Comparison of ENCODE assay signal across 10 cellular contexts in genomic region chr10:127715782-127716378, GRCh38.
DNase-seq lines count a peak whose midpoint lies in the region; ATAC-seq and TF ChIP-seq lines count a peak whose summit lies in the region.
"Had no signal": no experiment of that assay in that cellular context is flagged by ENCODE, and none has a peak within 500 bp of the region (broad histone marks: within the 10 kb centered on the region; RNA-seq: fewer than 3 reads in every experiment).

No MANE protein-coding gene starts in this region.

- H3K27ac ChIP-seq in 22Rv1 (no peak overlapping the region), RWPE2 (ENCODE audit: poor library complexity, severe bottlenecking) (no peak overlapping the region)
- H3K27ac ChIP-seq: upper lobe of left lung had no signal

- no peaks in the 10 kb centered on the region for H3K9me3 ChIP-seq in RWPE2 (ENCODE audit: severe bottlenecking)
- H3K9me3 ChIP-seq: upper lobe of left lung had no signal

- H3K27me3 ChIP-seq in RWPE2 (ENCODE audit: insufficient read depth, poor library complexity, severe bottlenecking), result no peaks in the 10 kb centered on the region
- H3K27me3 ChIP-seq: upper lobe of left lung had no signal

- no peaks in the 10 kb centered on the region for H3K36me3 ChIP-seq in RWPE2 (ENCODE audit: low read depth)
- H3K36me3 ChIP-seq: upper lobe of left lung had no signal

- DNase-seq in GM10266 (ENCODE audit: extremely low spot score) (no peak), RWPE2 (ENCODE audit: low spot score) (no peak), inferior parietal cortex (ENCODE audit: extremely low spot score) (peak; percentile 75), glomerular visceral epithelial cell (ENCODE audit: extremely low spot score) (no peak), activated gamma-delta T cell treated with Interleukin-2 at 50 U/mL for 16 hours (no peak), HCEC 1CT (no peak)
- DNase-seq: upper lobe of left lung had no signal

- H3K4me3 ChIP-seq in RWPE2 (ENCODE audit: severe bottlenecking), result no peak overlapping the region
- H3K4me3 ChIP-seq: upper lobe of left lung had no signal

- H3K4me1 ChIP-seq in RWPE2 (ENCODE audit: insufficient read depth, poor library complexity, severe bottlenecking), result no peaks in the 10 kb centered on the region
- H3K4me1 ChIP-seq: upper lobe of left lung had no signal

- TF ChIP-seq CTCF in 22Rv1 (IDR thresholded peaks at IDR 0.05) (peak; percentile 62), GM10266 (IDR thresholded peaks at IDR 0.05; ENCODE audit: control insufficient read depth, insufficient read depth, low read depth, missing control alignments) (peak; percentile 23), RWPE2 (IDR thresholded peaks at IDR 0.05; ENCODE audit: poor library complexity, severe bottlenecking) (peak; percentile 56)

- ATAC-seq in RWPE2 (ENCODE audit: low read depth) (no peak), HG02870 (IDR thresholded peaks at IDR 0.05; ENCODE audit: unreplicated experiment) (no peak)
- ATAC-seq: activated T-helper 17 cell treated with anti-CD3 and anti-CD28 coated beads, Interleukin-2, amount 50 U/mL, for 72 hours had no signal
